Comparison of ENCODE assay signal across 8 cellular contexts in the genomic region with DNA sequence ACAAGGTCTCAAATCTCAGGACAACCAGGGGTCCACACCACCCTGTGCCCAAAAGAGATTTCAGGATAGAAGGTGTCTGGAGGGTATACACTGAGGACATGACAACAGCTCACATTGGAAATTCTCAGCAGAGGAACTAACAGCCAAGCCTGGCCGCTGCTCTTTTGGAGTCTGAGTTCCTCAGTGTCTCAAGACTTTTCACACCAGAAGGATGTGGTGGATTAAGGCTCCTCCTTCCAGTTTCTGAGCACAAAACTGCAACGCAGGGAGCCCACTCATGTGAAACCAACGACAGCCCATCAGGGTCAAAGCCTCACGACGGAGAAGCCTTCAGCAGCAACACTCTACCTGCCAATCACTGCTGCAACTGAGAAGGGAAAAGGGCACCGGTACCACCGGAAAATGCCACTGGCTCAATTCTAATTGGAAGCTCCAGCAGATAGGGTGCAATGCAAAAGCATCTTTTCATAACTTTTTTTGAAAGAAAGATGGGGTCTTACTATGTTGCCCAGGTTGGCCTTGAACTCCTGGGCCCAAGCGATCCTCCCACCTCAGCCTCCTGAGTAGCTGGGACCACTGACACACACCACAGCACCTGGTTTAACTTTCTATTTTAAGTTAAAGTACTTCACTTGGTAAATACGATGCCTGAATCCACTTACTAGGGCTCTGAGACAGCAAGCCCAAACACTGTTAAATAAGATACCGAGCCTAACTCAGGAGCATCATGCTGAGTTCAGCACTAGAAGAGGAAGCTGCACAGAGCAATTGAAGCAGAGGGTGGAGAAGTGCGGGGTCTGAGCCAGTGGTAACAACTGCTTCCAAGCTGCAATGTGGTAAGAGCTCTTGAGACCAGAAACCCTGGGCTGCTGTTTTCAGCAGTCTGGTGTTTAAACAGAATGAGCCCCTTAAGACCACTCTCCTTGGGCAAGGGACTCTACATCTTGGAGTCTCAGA. TPM values are rescaled to one million over a fixed set of nuclear protein-coding genes. Genes with fewer than 3 reads are reported as not detected.
DNase-seq lines count a peak whose midpoint lies in the region; ATAC-seq and TF ChIP-seq lines count a peak whose summit lies in the region.

No MANE protein-coding gene starts in this region.

- peaks cover 31% of the 10 kb centered on the region for H3K4me1 ChIP-seq in prostate gland (replicated peaks)

- H3K36me3 ChIP-seq in prostate gland, result no peaks in the 10 kb centered on the region

- H3K4me3 ChIP-seq in coronary artery (peak overlapping the region; percentile 28), prostate gland (no peak overlapping the region)

- DNase-seq in GDM1 (lab: John Stamatoyannopoulos, UW), result peak; percentile 75
- peak; percentile 80 for DNase-seq in NOMO-1 treated with dmso at 0.1 percent for 144 hours (lab: John Stamatoyannopoulos, UW; ENCODE audit: unreplicated experiment)
- DNase-seq in coronary artery (ENCODE audit: low spot score), result no peak
- DNase-seq in prostate gland (ENCODE audit: low spot score), result no peak
- DNase-seq in H4 (ENCODE audit: low spot score), result no peak
- DNase-seq in NCI-H82 (lab: John Stamatoyannopoulos, UW), result no peak
- no peak for DNase-seq in NCI-H2227 (lab: John Stamatoyannopoulos, UW; ENCODE audit: unreplicated experiment)

- TF ChIP-seq CTCF in coronary artery (IDR thresholded peaks at IDR 0.05), result no peak
- TF ChIP-seq CTCF in prostate gland (IDR thresholded peaks at IDR 0.05), result no peak

- TF ChIP-seq POLR2A in prostate gland (IDR thresholded peaks at IDR 0.05), result no peak

- no peaks in the 10 kb centered on the region for H3K27me3 ChIP-seq in prostate gland (replicated peaks; ENCODE audit: insufficient read depth)

- intact Hi-C loops in prostate gland (cut with DNase I), result no loop called here

- 70% methylated on average over 11 of the region's 11 CpGs for WGBS in prostate gland

- H3K27ac ChIP-seq in coronary artery, result peak overlapping the region in 1 of 2 donors; percentile 73
- H3K27ac ChIP-seq in prostate gland, result peak overlapping the region; percentile 39 to 50

- H3K9me3 ChIP-seq in prostate gland, result no peaks in the 10 kb centered on the region

- peak; percentile 56 for ATAC-seq in GM21723 (IDR thresholded peaks at IDR 0.05; ENCODE audit: unreplicated experiment)

RNA-seq across cellular contexts. Expression of a gene that starts 7.8 kb away (rescaled TPM):
- total RNA-seq in prostate gland, result 100 to 1,000 TPM; 139 to 150 TPM
- 165 and 184 TPM in 2 replicates for total RNA-seq in H4 (2014; rRNA removed; shearing (Covaris generic))

Comparison
In these comparisons a context has a peak if more than half of its experiments do, and no peak if none do; other contexts are left out.
1. DNase-seq: peak in GDM1 (single experiment) and NOMO-1 treated with dmso at 0.1 percent for 144 hours (single experiment); none in coronary artery (single experiment), prostate gland (single experiment), H4 (single experiment), NCI-H82 (single experiment) and NCI-H2227 (single experiment).